ENCODE assay signal across 27 cellular contexts in genomic region chr3:122916580-122916979, GRCh38.
DNase-seq lines count a peak whose midpoint lies in the region; ATAC-seq and TF ChIP-seq lines count a peak whose summit lies in the region.
"Had no signal": no experiment of that assay in that cellular context is flagged by ENCODE, and none has a peak within 500 bp of the region (broad histone marks: within the 10 kb centered on the region; RNA-seq: fewer than 3 reads in every experiment).

No MANE protein-coding gene starts in this region.

- no peaks in the 10 kb centered on the region for H3K9me2 ChIP-seq in Loucy (replicated peaks; ENCODE audit: low read depth, low read length)

- peak; percentile 70 for DNase-seq in GM13977 (ENCODE audit: low spot score)
- DNase-seq in GM20000 (ENCODE audit: low spot score): peak; percentile 73
- DNase-seq in neural progenitor cell (ENCODE audit: low spot score): no peak
- DNase-seq in NAMALWA (ENCODE audit: low spot score): no peak
- DNase-seq in activated effector memory CD4-positive, alpha-beta T cell treated with anti-CD3 and anti-CD28 coated beads, Interleukin-2, amount 50 U/mL, for 16 hours: no peak
- DNase-seq in activated naive CD4-positive, alpha-beta T cell treated with anti-CD3 and anti-CD28 coated beads, Interleukin-2, amount 50 U/mL, for 72 hours (ENCODE audit: low spot score in 2 of 2): no peak
- DNase-seq: activated CD4-positive, alpha-beta memory T cell treated with anti-CD3 and anti-CD28 coated beads for 36 hours; activated naive CD4-positive, alpha-beta T cell treated with anti-CD3 and anti-CD28 coated beads, Interleukin-2, amount 10 ng/mL, durations not matched to agents 7 days and 5 days; activated T-cell treated with anti-CD3 and anti-CD28 coated beads, Interleukin-2, amount 50 U/mL, for 24 hours; DMS79 treated with DMSO at 0.1 percent for 48 hours; effector CD4-positive, alpha-beta T cell; GOT3; KBM-7; kidney glomerular epithelial cell; MV-4-11; NCI-H2029; NCI-H446; stomach; T-helper 1 cell had no signal

- H3K36me3 Mint-ChIP-seq in neural progenitor cell: peaks cover 16% of the 10 kb centered on the region
- no peaks in the 10 kb centered on the region for H3K36me3 Mint-ChIP-seq in activated naive CD4-positive, alpha-beta T cell treated with anti-CD3 and anti-CD28 coated beads, Interleukin-2, amount 50 U/mL, for 72 hours
- H3K36me3 Mint-ChIP-seq: activated CD4-positive, alpha-beta memory T cell treated with anti-CD3 and anti-CD28 coated beads for 36 hours; activated naive CD4-positive, alpha-beta T cell treated with anti-CD3 and anti-CD28 coated beads, Interleukin-2, amount 10 ng/mL, durations not matched to agents 7 days and 5 days; type B pancreatic cell had no signal

- H2AFZ ChIP-seq in Loucy (ENCODE audit: low read length) (no peak overlapping the region), neural progenitor cell (replicated peaks) (no peak overlapping the region)

- no peaks in the 10 kb centered on the region for H3K36me3 ChIP-seq in Loucy (ENCODE audit: insufficient read depth, low read length)
- H3K36me3 ChIP-seq in neural progenitor cell: no peaks in the 10 kb centered on the region
- H3K36me3 ChIP-seq: stomach had no signal

- peak overlapping the region; percentile 19 for H3K27ac Mint-ChIP-seq in neural progenitor cell
- H3K27ac Mint-ChIP-seq in activated naive CD4-positive, alpha-beta T cell treated with anti-CD3 and anti-CD28 coated beads, Interleukin-2, amount 50 U/mL, for 72 hours: no peak overlapping the region
- H3K27ac Mint-ChIP-seq: activated CD4-positive, alpha-beta memory T cell treated with anti-CD3 and anti-CD28 coated beads for 36 hours; activated naive CD4-positive, alpha-beta T cell treated with anti-CD3 and anti-CD28 coated beads, Interleukin-2, amount 10 ng/mL, durations not matched to agents 7 days and 5 days; activated T-cell treated with anti-CD3 and anti-CD28 coated beads, Interleukin-2, amount 50 U/mL, for 24 hours; nephron; type B pancreatic cell had no signal

- TF ChIP-seq CTCF in GM13977 (IDR thresholded peaks at IDR 0.05; ENCODE audit: extremely low read depth, insufficient read depth, missing control alignments): no peak
- no peak for TF ChIP-seq CTCF in GM20000 (IDR thresholded peaks at IDR 0.05; ENCODE audit: extremely low read depth, missing control alignments)
- TF ChIP-seq CTCF in Loucy (conservative IDR thresholded peaks at IDR 0.05; ENCODE audit: low read length): no peak
- no peak for TF ChIP-seq CTCF in neural progenitor cell (IDR thresholded peaks at IDR 0.05)

- H3K79me2 ChIP-seq in Loucy (ENCODE audit: insufficient read depth, low read length): no peaks in the 10 kb centered on the region
- no peaks in the 10 kb centered on the region for H3K79me2 ChIP-seq in neural progenitor cell (ENCODE audit: low read depth)

- H3K27me3 ChIP-seq in Loucy (ENCODE audit: insufficient read depth, low read length, poor library complexity, severe bottlenecking) (no peaks in the 10 kb centered on the region), neural progenitor cell (peaks cover 8% of the 10 kb centered on the region)

- H3K9me3 Mint-ChIP-seq in neural progenitor cell: no peaks in the 10 kb centered on the region
- no peaks in the 10 kb centered on the region for H3K9me3 Mint-ChIP-seq in activated naive CD4-positive, alpha-beta T cell treated with anti-CD3 and anti-CD28 coated beads, Interleukin-2, amount 50 U/mL, for 72 hours
- H3K9me3 Mint-ChIP-seq: activated CD4-positive, alpha-beta memory T cell treated with anti-CD3 and anti-CD28 coated beads for 36 hours; activated naive CD4-positive, alpha-beta T cell treated with anti-CD3 and anti-CD28 coated beads, Interleukin-2, amount 10 ng/mL, durations not matched to agents 7 days and 5 days; activated T-cell treated with anti-CD3 and anti-CD28 coated beads, Interleukin-2, amount 50 U/mL, for 24 hours; central memory CD8-positive, alpha-beta T cell; nephron; type B pancreatic cell had no signal

- H3K4me2 ChIP-seq in Loucy (ENCODE audit: low read depth, low read length, poor library complexity, severe bottlenecking) (peak overlapping the region; percentile 56), neural progenitor cell (no peak overlapping the region)

- no peak overlapping the region for H3K27ac ChIP-seq in neural progenitor cell
- H3K27ac ChIP-seq: stomach, VCaP had no signal

- H3K9me3 ChIP-seq in Loucy (ENCODE audit: insufficient read depth, low read depth, low read length) (no peaks in the 10 kb centered on the region), neural progenitor cell (ENCODE audit: low read depth) (no peaks in the 10 kb centered on the region)
- H3K9me3 ChIP-seq: stomach had no signal

- H3K9ac ChIP-seq in Loucy (ENCODE audit: low read depth, low read length, poor library complexity, severe bottlenecking): no peak overlapping the region
- no peak overlapping the region for H3K9ac ChIP-seq in neural progenitor cell

- H3K4me3 ChIP-seq in Loucy (ENCODE audit: low read length, poor library complexity, severe bottlenecking) (no peak overlapping the region), neural progenitor cell (no peak overlapping the region)
- H3K4me3 ChIP-seq: stomach had no signal

- in situ Hi-C loops in GM13977 (cut with MboI; ENCODE audit: low pct_unique_long_range_greater_than_20kb, low sequenced_read_pairs, unreplicated experiment): no loop called here

- ATAC-seq in GM18861 (IDR thresholded peaks at IDR 0.05; ENCODE audit: unreplicated experiment): no peak
- ATAC-seq in activated naive CD4-positive, alpha-beta T cell treated with anti-CD3 and anti-CD28 coated beads, Interleukin-2, amount 50 U/mL, for 72 hours: no peak
- ATAC-seq: esophagus mucosa, Right ventricle myocardium inferior had no signal

- H3K4me1 Mint-ChIP-seq in neural progenitor cell: no peaks in the 10 kb centered on the region
- H3K4me1 Mint-ChIP-seq: nephron had no signal

- H3F3A ChIP-seq in Loucy (ENCODE audit: low read depth) (no peaks in the 10 kb centered on the region), neural progenitor cell (ENCODE audit: low read depth) (no peaks in the 10 kb centered on the region)

- no peak overlapping the region for H3K4me3 Mint-ChIP-seq in neural progenitor cell
- H3K4me3 Mint-ChIP-seq: activated CD4-positive, alpha-beta memory T cell treated with anti-CD3 and anti-CD28 coated beads for 36 hours; activated naive CD4-positive, alpha-beta T cell treated with anti-CD3 and anti-CD28 coated beads, Interleukin-2, amount 10 ng/mL, durations not matched to agents 7 days and 5 days; activated T-cell treated with anti-CD3 and anti-CD28 coated beads, Interleukin-2, amount 50 U/mL, for 24 hours; central memory CD8-positive, alpha-beta T cell; nephron; type B pancreatic cell had no signal

- H3K4me1 ChIP-seq in Loucy (ENCODE audit: insufficient read depth, low read length, poor library complexity, severe bottlenecking) (peaks cover 17% of the 10 kb centered on the region), neural progenitor cell (no peaks in the 10 kb centered on the region)

- peaks cover 4% of the 10 kb centered on the region for H3K27me3 Mint-ChIP-seq in neural progenitor cell (ENCODE audit: insufficient read depth, low read depth)

- H4K20me1 ChIP-seq in Loucy (ENCODE audit: insufficient read depth, low read length, poor library complexity, severe bottlenecking) (no peaks in the 10 kb centered on the region), neural progenitor cell (ENCODE audit: low read depth) (peaks cover 10% of the 10 kb centered on the region)

Comparison
In these comparisons a context has a peak if more than half of its experiments do, and no peak if none do; other contexts are left out.
1. DNase-seq: peak in GM13977 (single experiment) and GM20000 (single experiment); none in neural progenitor cell (single experiment), NAMALWA (single experiment), activated effector memory CD4-positive, alpha-beta T cell treated with anti-CD3 and anti-CD28 coated beads, Interleukin-2, amount 50 U/mL, for 16 hours (single experiment) and activated naive CD4-positive, alpha-beta T cell treated with anti-CD3 and anti-CD28 coated beads, Interleukin-2, amount 50 U/mL, for 72 hours (0 of 2).